Comparison of ENCODE assay signal across 9 cellular contexts in genomic region chr22:46087816-46088277, GRCh38.
DNase-seq lines count a peak whose midpoint lies in the region; ATAC-seq, FAIRE-seq and TF ChIP-seq lines count a peak whose summit lies in the region.
"Had no signal": no experiment of that assay in that cellular context is flagged by ENCODE, and none has a peak within 500 bp of the region (broad histone marks: within the 10 kb centered on the region; RNA-seq: fewer than 3 reads in every experiment).

No MANE protein-coding gene starts in this region.

- H3K27me3 Mint-ChIP-seq in astrocyte (ENCODE audit: low read depth, unreplicated experiment), result peaks cover 28% of the 10 kb centered on the region
- H3K27me3 Mint-ChIP-seq: memory B cell had no signal

- DNase-seq in HUDEP-2 (lab: John Stamatoyannopoulos, UW; ENCODE audit: unreplicated experiment in 76 of 76), result peak in 61 of 76 experiments; percentile 7 to 83 (median 51)
- peak; percentile 89 for DNase-seq in astrocyte (ENCODE audit: low read depth)
- peak in 48 of 51 donors; percentile 51 to 99 (median 92) for DNase-seq in hypothalamus (lab: John Stamatoyannopoulos, UW)
- DNase-seq in A172 (ENCODE audit: low spot score), result no peak
- DNase-seq in GM13977 (ENCODE audit: low spot score), result no peak
- no peak for DNase-seq in foreskin melanocyte

- peaks cover 100% of the 10 kb centered on the region for H4K20me1 ChIP-seq in astrocyte (ENCODE audit: insufficient read depth, low read length)

- H3K9me3 ChIP-seq in astrocyte (ENCODE audit: insufficient read depth, low read depth, low read length) (no peaks in the 10 kb centered on the region), stomach smooth muscle (ENCODE audit: control insufficient read depth in 2 of 2, low read length in 2 of 2) (no peaks in the 10 kb centered on the region)

- H3K4me3 Mint-ChIP-seq in astrocyte (ENCODE audit: unreplicated experiment), result no peak overlapping the region
- H3K4me3 Mint-ChIP-seq: memory B cell had no signal

- peak overlapping the region; percentile 26 for H3K4me3 ChIP-seq in astrocyte (ENCODE audit: insufficient read depth, low read depth, low read length)
- H3K4me3 ChIP-seq in stomach smooth muscle (ENCODE audit: low read length in 2 of 2), result peak overlapping the region; percentile 64 to 65

- in situ Hi-C loops in GM13977 (cut with MboI; ENCODE audit: low pct_unique_long_range_greater_than_20kb, low sequenced_read_pairs, unreplicated experiment), result no loop called here

- no peak overlapping the region for H2AFZ ChIP-seq in astrocyte (ENCODE audit: low read depth, low read length)

- H3K79me2 ChIP-seq in astrocyte (ENCODE audit: insufficient read depth, low read length), result peaks cover 100% of the 10 kb centered on the region

- H3K27ac ChIP-seq in astrocyte (ENCODE audit: low read depth, low read length) (peak overlapping the region; percentile 91), stomach smooth muscle (ENCODE audit: low read length) (peak overlapping the region; percentile 86)

- H3K9me3 Mint-ChIP-seq in astrocyte (ENCODE audit: unreplicated experiment), result no peaks in the 10 kb centered on the region
- H3K9me3 Mint-ChIP-seq: memory B cell had no signal

- H3K36me3 Mint-ChIP-seq in astrocyte (ENCODE audit: low read depth, unreplicated experiment), result no peaks in the 10 kb centered on the region
- H3K36me3 Mint-ChIP-seq: memory B cell had no signal

- H3K9ac ChIP-seq in astrocyte (ENCODE audit: low read length) (peak overlapping the region; percentile 96), stomach smooth muscle (ENCODE audit: low read length in 2 of 2) (peak overlapping the region; percentile 55 to 62)

- no peaks in the 10 kb centered on the region for H3K27me3 ChIP-seq in astrocyte (ENCODE audit: insufficient read depth, low read length)
- H3K27me3 ChIP-seq in stomach smooth muscle (ENCODE audit: control insufficient read depth in 1 of 2, insufficient read depth in 2 of 2, low read length in 2 of 2), result no peaks in the 10 kb centered on the region

- peaks cover 5% of the 10 kb centered on the region for H3K4me1 Mint-ChIP-seq in astrocyte (ENCODE audit: low read depth, unreplicated experiment)
- H3K4me1 Mint-ChIP-seq: memory B cell had no signal

- H3K4me1 ChIP-seq in astrocyte (ENCODE audit: insufficient read depth, low read length) (peaks cover 88% of the 10 kb centered on the region), stomach smooth muscle (ENCODE audit: control insufficient read depth, insufficient read depth, low read length) (peaks cover 95% of the 10 kb centered on the region)

- peak overlapping the region; percentile 94 for H3K4me2 ChIP-seq in astrocyte (ENCODE audit: low read length)

- H3K36me3 ChIP-seq in astrocyte (ENCODE audit: insufficient read depth, low read length), result peaks cover 36% of the 10 kb centered on the region
- H3K36me3 ChIP-seq in stomach smooth muscle (ENCODE audit: control insufficient read depth in 2 of 2, insufficient read depth in 2 of 2, low read length in 2 of 2), result peaks cover 9 to 15% of the 10 kb centered on the region in 2 donors

- FAIRE-seq in astrocyte (lab: Jason Lieb, UNC), result no peak

- no peak for ATAC-seq in GM18861 (IDR thresholded peaks at IDR 0.05; ENCODE audit: unreplicated experiment)

- TF ChIP-seq CTCF in astrocyte (IDR thresholded peaks at IDR 0.05; ENCODE audit: insufficient read depth, low read depth, low read length) (no peak), GM13977 (IDR thresholded peaks at IDR 0.05; ENCODE audit: extremely low read depth, insufficient read depth, missing control alignments) (no peak)

- H3K27ac Mint-ChIP-seq in astrocyte (ENCODE audit: unreplicated experiment), result no peak overlapping the region
- H3K27ac Mint-ChIP-seq: memory B cell had no signal

Comparison
In these comparisons a context has a peak if more than half of its experiments do, and no peak if none do; other contexts are left out.
1. DNase-seq: peak in HUDEP-2 (61 of 76), astrocyte (single experiment) and hypothalamus (48 of 51); none in A172 (single experiment), GM13977 (single experiment) and foreskin melanocyte (single experiment).